In the genomic region with DNA sequence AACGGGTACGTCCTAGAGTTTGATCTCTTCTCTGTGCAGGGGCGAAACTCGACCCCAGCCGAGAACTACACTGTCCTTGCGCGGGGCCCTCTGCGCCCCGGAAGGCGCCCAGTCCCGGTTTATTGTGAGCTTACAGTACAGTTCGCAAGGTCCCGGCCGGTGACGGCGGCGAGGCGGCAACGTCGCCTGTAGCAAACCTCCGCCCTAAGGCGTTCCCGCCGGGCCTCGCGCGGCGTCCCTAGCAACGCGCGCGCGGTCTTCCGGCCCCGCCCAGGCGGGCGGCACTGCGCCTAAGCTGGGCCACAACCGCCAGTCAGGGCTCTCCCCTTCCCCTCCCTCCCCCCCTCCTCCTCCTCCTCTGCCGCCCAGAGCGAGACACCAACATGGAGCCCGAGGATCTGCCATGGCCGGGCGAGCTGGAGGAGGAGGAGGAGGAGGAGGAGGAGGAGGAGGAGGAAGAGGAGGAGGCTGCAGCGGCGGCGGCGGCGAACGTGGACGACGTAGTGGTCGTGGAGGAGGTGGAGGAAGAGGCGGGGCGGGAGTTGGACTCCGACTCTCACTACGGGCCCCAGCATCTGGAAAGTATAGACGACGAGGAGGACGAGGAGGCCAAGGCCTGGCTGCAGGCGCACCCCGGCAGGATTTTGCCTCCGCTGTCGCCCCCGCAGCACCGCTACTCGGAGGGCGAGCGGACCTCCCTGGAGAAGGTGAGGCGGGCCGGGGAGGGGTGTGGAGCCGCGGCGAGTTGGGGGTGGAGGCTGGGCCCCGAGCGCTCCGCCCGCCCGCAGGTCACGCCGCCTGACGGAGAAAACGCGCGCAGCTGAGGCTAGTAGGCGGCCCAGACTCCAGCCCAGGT, we compare ENCODE assay signal across 1 cellular context.
A peak's percentile ranks its signal among the peaks of the same experiment; 100 is the strongest.
TF ChIP-seq lines count a peak whose summit lies in the region.

ALMS1 (plus strand) TSS at position 351 of the 856 bp plus-strand sequence; CDS start at position 384, 33 bp downstream.

TF ChIP-seq in HepG2, 621 proteins besides CTCF, POLR2A, EP300 and RAD21 (continued from another document and continues in another):
- TF ChIP-seq, protein P1, sequence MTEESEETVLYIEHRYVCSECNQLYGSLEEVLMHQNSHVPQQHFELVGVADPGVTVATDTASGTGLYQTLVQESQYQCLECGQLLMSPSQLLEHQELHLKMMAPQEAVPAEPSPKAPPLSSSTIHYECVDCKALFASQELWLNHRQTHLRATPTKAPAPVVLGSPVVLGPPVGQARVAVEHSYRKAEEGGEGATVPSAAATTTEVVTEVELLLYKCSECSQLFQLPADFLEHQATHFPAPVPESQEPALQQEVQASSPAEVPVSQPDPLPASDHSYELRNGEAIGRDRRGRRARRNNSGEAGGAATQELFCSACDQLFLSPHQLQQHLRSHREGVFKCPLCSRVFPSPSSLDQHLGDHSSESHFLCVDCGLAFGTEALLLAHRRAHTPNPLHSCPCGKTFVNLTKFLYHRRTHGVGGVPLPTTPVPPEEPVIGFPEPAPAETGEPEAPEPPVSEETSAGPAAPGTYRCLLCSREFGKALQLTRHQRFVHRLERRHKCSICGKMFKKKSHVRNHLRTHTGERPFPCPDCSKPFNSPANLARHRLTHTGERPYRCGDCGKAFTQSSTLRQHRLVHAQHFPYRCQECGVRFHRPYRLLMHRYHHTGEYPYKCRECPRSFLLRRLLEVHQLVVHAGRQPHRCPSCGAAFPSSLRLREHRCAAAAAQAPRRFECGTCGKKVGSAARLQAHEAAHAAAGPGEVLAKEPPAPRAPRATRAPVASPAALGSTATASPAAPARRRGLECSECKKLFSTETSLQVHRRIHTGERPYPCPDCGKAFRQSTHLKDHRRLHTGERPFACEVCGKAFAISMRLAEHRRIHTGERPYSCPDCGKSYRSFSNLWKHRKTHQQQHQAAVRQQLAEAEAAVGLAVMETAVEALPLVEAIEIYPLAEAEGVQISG (CRISPR knock-in tag; IDR thresholded peaks at IDR 0.05): peak; percentile 53
- TF ChIP-seq ZBTB39 (CRISPR knock-in tag; IDR thresholded peaks at IDR 0.05) (peak; percentile 62; the same call in 1 of the 2 replicates), HOXA7 (CRISPR knock-in tag; IDR thresholded peaks at IDR 0.05) (no peak), SUZ12 (IDR thresholded peaks at IDR 0.05; ENCODE audit: low read depth, low read length) (no peak), KDM6A (CRISPR knock-in tag; IDR thresholded peaks at IDR 0.05; ENCODE audit: low read depth) (no peak), ELF1 (CRISPR knock-in tag; IDR thresholded peaks at IDR 0.05) (peak; percentile 49; the same call in 1 of the 2 replicates), ZNF281 (CRISPR knock-in tag; IDR thresholded peaks at IDR 0.05; ENCODE audit: borderline replicate concordance) (peak; percentile 52; the same call in 1 of the 2 replicates), ISX (CRISPR knock-in tag; conservative IDR thresholded peaks at IDR 0.05) (no peak), CREM (IDR thresholded peaks at IDR 0.05) (no peak; the same call in 1 of the 2 replicates), CREM (CRISPR knock-in tag; IDR thresholded peaks at IDR 0.05) (no peak), NCOA2 (CRISPR knock-in tag; IDR thresholded peaks at IDR 0.05) (peak; percentile 26; the same call in 1 of the 2 replicates), ZBTB7B (CRISPR knock-in tag; IDR thresholded peaks at IDR 0.05) (peak; percentile 53; the same call in 1 of the 2 replicates), PHB2 (IDR thresholded peaks at IDR 0.05; ENCODE audit: partially characterized antibody) (no peak), ZNF337 (CRISPR knock-in tag; IDR thresholded peaks at IDR 0.05; ENCODE audit: borderline replicate concordance, low read depth) (no peak), HMGA1 (CRISPR knock-in tag; conservative IDR thresholded peaks at IDR 0.05) (no peak), ZNF512B (CRISPR knock-in tag; IDR thresholded peaks at IDR 0.05; ENCODE audit: borderline replicate concordance) (peak; percentile 57; the same call in 1 of the 2 replicates), GFI1 (CRISPR knock-in tag; IDR thresholded peaks at IDR 0.05; ENCODE audit: borderline replicate concordance) (no peak; the same call in none of the 2 replicates), ZFY (CRISPR knock-in tag; IDR thresholded peaks at IDR 0.05) (peak; percentile 95), CHD4 (IDR thresholded peaks at IDR 0.05; ENCODE audit: borderline replicate concordance, low read length) (no peak), ZNF34 (CRISPR knock-in tag; IDR thresholded peaks at IDR 0.05; ENCODE audit: borderline replicate concordance) (0 out of 2 replicates have a peak, but pooled peaks have one; percentile 25), CCDC6 (CRISPR knock-in tag; IDR thresholded peaks at IDR 0.05) (peak; percentile 90), POLR2G (IDR thresholded peaks at IDR 0.05; ENCODE audit: low read depth, low read length) (peak; percentile 69)
- TF ChIP-seq, protein P2, sequence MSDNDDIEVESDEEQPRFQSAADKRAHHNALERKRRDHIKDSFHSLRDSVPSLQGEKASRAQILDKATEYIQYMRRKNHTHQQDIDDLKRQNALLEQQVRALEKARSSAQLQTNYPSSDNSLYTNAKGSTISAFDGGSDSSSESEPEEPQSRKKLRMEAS (IDR thresholded peaks at IDR 0.05): peak; percentile 77
- TF ChIP-seq, protein P3, sequence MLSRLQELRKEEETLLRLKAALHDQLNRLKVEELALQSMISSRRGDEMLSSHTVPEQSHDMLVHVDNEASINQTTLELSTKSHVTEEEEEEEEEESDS (CRISPR knock-in tag; IDR thresholded peaks at IDR 0.05; ENCODE audit: borderline replicate concordance): no peak
- TF ChIP-seq, protein P4, sequence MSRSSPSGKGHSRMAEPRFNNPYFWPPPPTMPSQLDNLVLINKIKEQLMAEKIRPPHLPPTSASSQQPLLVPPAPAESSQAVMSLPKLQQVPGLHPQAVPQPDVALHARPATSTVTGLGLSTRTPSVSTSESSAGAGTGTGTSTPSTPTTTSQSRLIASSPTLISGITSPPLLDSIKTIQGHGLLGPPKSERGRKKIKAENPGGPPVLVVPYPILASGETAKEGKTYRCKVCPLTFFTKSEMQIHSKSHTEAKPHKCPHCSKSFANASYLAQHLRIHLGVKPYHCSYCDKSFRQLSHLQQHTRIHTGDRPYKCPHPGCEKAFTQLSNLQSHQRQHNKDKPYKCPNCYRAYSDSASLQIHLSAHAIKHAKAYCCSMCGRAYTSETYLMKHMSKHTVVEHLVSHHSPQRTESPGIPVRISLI (CRISPR knock-in tag; IDR thresholded peaks at IDR 0.05; ENCODE audit: borderline replicate concordance): no peak; the same call in 1 of the 2 replicates
- TF ChIP-seq, protein P5, sequence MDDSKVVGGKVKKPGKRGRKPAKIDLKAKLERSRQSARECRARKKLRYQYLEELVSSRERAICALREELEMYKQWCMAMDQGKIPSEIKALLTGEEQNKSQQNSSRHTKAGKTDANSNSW (CRISPR knock-in tag; IDR thresholded peaks at IDR 0.05; ENCODE audit: borderline replicate concordance): no peak
- TF ChIP-seq, protein P6, sequence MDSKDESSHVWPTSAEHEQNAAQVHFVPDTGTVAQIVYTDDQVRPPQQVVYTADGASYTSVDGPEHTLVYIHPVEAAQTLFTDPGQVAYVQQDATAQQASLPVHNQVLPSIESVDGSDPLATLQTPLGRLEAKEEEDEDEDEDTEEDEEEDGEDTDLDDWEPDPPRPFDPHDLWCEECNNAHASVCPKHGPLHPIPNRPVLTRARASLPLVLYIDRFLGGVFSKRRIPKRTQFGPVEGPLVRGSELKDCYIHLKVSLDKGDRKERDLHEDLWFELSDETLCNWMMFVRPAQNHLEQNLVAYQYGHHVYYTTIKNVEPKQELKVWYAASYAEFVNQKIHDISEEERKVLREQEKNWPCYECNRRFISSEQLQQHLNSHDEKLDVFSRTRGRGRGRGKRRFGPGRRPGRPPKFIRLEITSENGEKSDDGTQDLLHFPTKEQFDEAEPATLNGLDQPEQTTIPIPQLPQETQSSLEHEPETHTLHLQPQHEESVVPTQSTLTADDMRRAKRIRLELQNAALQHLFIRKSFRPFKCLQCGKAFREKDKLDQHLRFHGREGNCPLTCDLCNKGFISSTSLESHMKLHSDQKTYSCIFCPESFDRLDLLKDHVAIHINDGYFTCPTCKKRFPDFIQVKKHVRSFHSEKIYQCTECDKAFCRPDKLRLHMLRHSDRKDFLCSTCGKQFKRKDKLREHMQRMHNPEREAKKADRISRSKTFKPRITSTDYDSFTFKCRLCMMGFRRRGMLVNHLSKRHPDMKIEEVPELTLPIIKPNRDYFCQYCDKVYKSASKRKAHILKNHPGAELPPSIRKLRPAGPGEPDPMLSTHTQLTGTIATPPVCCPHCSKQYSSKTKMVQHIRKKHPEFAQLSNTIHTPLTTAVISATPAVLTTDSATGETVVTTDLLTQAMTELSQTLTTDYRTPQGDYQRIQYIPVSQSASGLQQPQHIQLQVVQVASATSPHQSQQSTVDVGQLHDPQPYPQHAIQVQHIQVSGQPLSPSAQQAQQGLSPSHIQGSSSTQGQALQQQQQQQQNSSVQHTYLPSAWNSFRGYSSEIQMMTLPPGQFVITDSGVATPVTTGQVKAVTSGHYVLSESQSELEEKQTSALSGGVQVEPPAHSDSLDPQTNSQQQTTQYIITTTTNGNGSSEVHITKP (CRISPR knock-in tag; IDR thresholded peaks at IDR 0.05; ENCODE audit: low read depth): no peak
- TF ChIP-seq, protein P7, sequence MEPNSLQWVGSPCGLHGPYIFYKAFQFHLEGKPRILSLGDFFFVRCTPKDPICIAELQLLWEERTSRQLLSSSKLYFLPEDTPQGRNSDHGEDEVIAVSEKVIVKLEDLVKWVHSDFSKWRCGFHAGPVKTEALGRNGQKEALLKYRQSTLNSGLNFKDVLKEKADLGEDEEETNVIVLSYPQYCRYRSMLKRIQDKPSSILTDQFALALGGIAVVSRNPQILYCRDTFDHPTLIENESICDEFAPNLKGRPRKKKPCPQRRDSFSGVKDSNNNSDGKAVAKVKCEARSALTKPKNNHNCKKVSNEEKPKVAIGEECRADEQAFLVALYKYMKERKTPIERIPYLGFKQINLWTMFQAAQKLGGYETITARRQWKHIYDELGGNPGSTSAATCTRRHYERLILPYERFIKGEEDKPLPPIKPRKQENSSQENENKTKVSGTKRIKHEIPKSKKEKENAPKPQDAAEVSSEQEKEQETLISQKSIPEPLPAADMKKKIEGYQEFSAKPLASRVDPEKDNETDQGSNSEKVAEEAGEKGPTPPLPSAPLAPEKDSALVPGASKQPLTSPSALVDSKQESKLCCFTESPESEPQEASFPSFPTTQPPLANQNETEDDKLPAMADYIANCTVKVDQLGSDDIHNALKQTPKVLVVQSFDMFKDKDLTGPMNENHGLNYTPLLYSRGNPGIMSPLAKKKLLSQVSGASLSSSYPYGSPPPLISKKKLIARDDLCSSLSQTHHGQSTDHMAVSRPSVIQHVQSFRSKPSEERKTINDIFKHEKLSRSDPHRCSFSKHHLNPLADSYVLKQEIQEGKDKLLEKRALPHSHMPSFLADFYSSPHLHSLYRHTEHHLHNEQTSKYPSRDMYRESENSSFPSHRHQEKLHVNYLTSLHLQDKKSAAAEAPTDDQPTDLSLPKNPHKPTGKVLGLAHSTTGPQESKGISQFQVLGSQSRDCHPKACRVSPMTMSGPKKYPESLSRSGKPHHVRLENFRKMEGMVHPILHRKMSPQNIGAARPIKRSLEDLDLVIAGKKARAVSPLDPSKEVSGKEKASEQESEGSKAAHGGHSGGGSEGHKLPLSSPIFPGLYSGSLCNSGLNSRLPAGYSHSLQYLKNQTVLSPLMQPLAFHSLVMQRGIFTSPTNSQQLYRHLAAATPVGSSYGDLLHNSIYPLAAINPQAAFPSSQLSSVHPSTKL (CRISPR knock-in tag; IDR thresholded peaks at IDR 0.05): no peak; the same call in 1 of the 2 replicates
